ENCODE assay signal across 11 cellular contexts in the genomic region with DNA sequence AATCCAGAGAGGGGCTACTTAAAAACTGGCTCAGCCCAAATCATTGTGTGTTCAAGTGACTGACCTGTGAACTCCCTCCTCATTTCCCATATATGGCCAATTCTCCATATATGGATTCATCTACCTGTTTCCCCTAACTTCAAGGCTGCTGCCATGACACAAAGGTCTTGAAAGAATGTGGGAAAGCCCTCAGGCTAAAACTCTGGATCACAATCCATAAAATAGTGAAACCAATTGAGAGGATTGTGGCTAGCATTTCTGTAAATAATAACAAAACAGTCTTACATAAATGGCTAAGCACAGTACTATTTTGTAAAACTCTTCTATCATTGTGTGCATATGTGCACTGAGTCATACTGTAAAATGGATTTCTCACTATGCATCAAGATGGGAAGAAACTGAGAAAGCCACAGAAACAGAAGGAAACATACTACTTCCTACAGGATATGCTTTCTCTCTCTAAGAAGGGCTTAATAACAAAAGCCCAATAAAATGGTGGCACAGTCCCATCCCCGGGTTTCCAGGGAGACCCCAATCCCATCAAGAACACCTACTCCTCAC.
A peak's percentile ranks its signal among the peaks of the same experiment; 100 is the strongest.
DNase-seq lines count a peak whose midpoint lies in the region; ATAC-seq and TF ChIP-seq lines count a peak whose summit lies in the region.
"Had no signal": no experiment of that assay in that cellular context is flagged by ENCODE, and none has a peak within 500 bp of the region (broad histone marks: within the 10 kb centered on the region; RNA-seq: fewer than 3 reads in every experiment).

No MANE protein-coding gene starts in this region.

- H3K27ac Mint-ChIP-seq in Caco-2 (ENCODE audit: unreplicated experiment) (peak overlapping the region; percentile 97), naive B cell (peak overlapping the region; percentile 5 to 89 (median 74))

- no TSS peak for BruUV-seq in Caco-2 (replicated peaks; lab: Mats Ljungman, UMichigan)

- TF ChIP-seq CTCF in Caco-2 (IDR thresholded peaks at IDR 0.05; ENCODE audit: insufficient read depth in 1 of 2, low read depth in 1 of 2, low read length in 1 of 2, severe bottlenecking in 1 of 2, unreplicated experiment in 1 of 2) (no peak), coronary artery (IDR thresholded peaks at IDR 0.05) (no peak), RWPE1 (conservative IDR thresholded peaks at IDR 0.05; ENCODE audit: low read depth) (no peak)

- H3K27ac ChIP-seq in HUES6 (ENCODE audit: low read depth, low read length) (peak overlapping the region; percentile 49; the same call in 1 of the 2 replicates), coronary artery (peak overlapping the region; percentile 2 to 9), RWPE1 (no peak overlapping the region)
- H3K27ac ChIP-seq: parathyroid adenoma had no signal

- peak; percentile 55 to 66 for DNase-seq in Caco-2
- no peak for DNase-seq in coronary artery (ENCODE audit: low spot score)
- no peak for DNase-seq in naive B cell
- DNase-seq in RWPE1 (ENCODE audit: low spot score): no peak
- DNase-seq in KBM-7: no peak
- no peak for DNase-seq in activated gamma-delta T cell (lab: John Stamatoyannopoulos, UW)
- DNase-seq: MG63; stimulated activated CD4-positive, alpha-beta T cell treated with anti-CD3 and anti-CD28 coated beads, Interleukin-4, amount 100 ng/mL, for 1 hour had no signal

- H3K4me1 Mint-ChIP-seq in Caco-2 (ENCODE audit: low read depth, unreplicated experiment): peaks cover 30% of the 10 kb centered on the region
- peaks cover 82 to 97% (median 93%) of the 10 kb centered on the region in 3 donors for H3K4me1 Mint-ChIP-seq in naive B cell

- peak overlapping the region; percentile 71 for H3K4me3 Mint-ChIP-seq in Caco-2 (ENCODE audit: unreplicated experiment)
- peak overlapping the region in 6 of 8 donors; percentile 15 to 89 (median 76) for H3K4me3 Mint-ChIP-seq in naive B cell

- ATAC-seq in naive B cell (ENCODE audit: low read depth in 2 of 2) (no peak), HG03521 (IDR thresholded peaks at IDR 0.05; ENCODE audit: unreplicated experiment) (no peak)

- CTCF ChIA-PET in Caco-2 (lab: Charles Lee) (interaction anchor here (0.5 to 0.7 kb wide), 2 partner anchors 115 to 203 kb away, joined by 3 read pairs; no protein-coding TSS in a partner anchor), RWPE1 (lab: Yijun Ruan, JAX) (no interaction called here)

- H3K9ac ChIP-seq in HUES6 (ENCODE audit: low read length): no peak overlapping the region
- H3K9ac ChIP-seq: parathyroid adenoma had no signal

- intact Hi-C loops in Caco-2 (cut with micrococcal nuclease; ENCODE audit: unreplicated experiment): loop anchor here (1.0 to 10.0 kb wide), 6 partner anchors 23 to 521 kb away; no protein-coding TSS in a partner anchor

- H3K27me3 ChIP-seq in Caco-2 (replicated peaks; ENCODE audit: control insufficient read depth, insufficient read depth, low read length) (no peaks in the 10 kb centered on the region), HUES6 (ENCODE audit: control insufficient read depth, insufficient read depth, low read length) (no peaks in the 10 kb centered on the region)
- H3K27me3 ChIP-seq: MG63 had no signal

- H3K27me3 Mint-ChIP-seq in Caco-2 (ENCODE audit: insufficient read depth, unreplicated experiment): no peaks in the 10 kb centered on the region
- no peaks in the 10 kb centered on the region for H3K27me3 Mint-ChIP-seq in naive B cell

- H3K36me3 ChIP-seq in Caco-2 (ENCODE audit: control insufficient read depth, insufficient read depth, low read length) (no peaks in the 10 kb centered on the region), HUES6 (ENCODE audit: control insufficient read depth, insufficient read depth, low read length) (no peaks in the 10 kb centered on the region)
- H3K36me3 ChIP-seq: MG63 had no signal

- H3K4me3 ChIP-seq in Caco-2 (ENCODE audit: low read depth, low read length) (no peak overlapping the region), HUES6 (ENCODE audit: low read depth, low read length) (no peak overlapping the region), coronary artery (no peak overlapping the region)
- H3K4me3 ChIP-seq: MG63 had no signal

- H3K36me3 Mint-ChIP-seq in Caco-2 (ENCODE audit: insufficient read depth, unreplicated experiment): peaks cover 6% of the 10 kb centered on the region
- peaks cover 10 to 16% of the 10 kb centered on the region in 2 donors for H3K36me3 Mint-ChIP-seq in naive B cell

- H3K4me1 ChIP-seq in Caco-2: peaks cover 48% of the 10 kb centered on the region
- peaks cover 47% of the 10 kb centered on the region for H3K4me1 ChIP-seq in HUES6 (ENCODE audit: control insufficient read depth, insufficient read depth, low read length)
- H3K4me1 ChIP-seq: parathyroid adenoma had no signal

- POLR2A ChIA-PET in Caco-2 (lab: Charles Lee): interaction anchor here (0.7 kb wide), 1 partner anchor 78 kb away, joined by 3 read pairs; no protein-coding TSS in a partner anchor
- POLR2A ChIA-PET in RWPE1 (lab: Yijun Ruan, JAX; ENCODE audit: low non-redundant PET): no interaction called here

- peaks cover 18% of the 10 kb centered on the region for H3K9me3 Mint-ChIP-seq in Caco-2 (ENCODE audit: unreplicated experiment)
- H3K9me3 Mint-ChIP-seq in naive B cell: peaks cover 0 to 17% (median 9%) of the 10 kb centered on the region in 7 donors

- in situ Hi-C loops in KBM-7 (cut with MboI; ENCODE audit: low pct_unique_long_range_greater_than_20kb, low sequenced_read_pairs): no loop called here

- H3K9me3 ChIP-seq in Caco-2 (no peaks in the 10 kb centered on the region; the same call in 1 of the 2 replicates), HUES6 (ENCODE audit: control insufficient read depth, insufficient read depth, low read depth, low read length) (peaks cover 14% of the 10 kb centered on the region)

Comparison
In these comparisons a context has a peak if more than half of its experiments do, and no peak if none do; other contexts are left out.
1. DNase-seq: peak in Caco-2 (2 of 2); none in coronary artery (single experiment), naive B cell (single experiment), RWPE1 (single experiment), KBM-7 (single experiment) and activated gamma-delta T cell (single experiment).